8 cellular contexts compared by ENCODE assay signal in genomic region chr1:173867753-173868265, GRCh38. TPM values are rescaled to one million over a fixed set of nuclear protein-coding genes. Genes with fewer than 3 reads are reported as not detected.
DNase-seq lines count a peak whose midpoint lies in the region; ATAC-seq and TF ChIP-seq lines count a peak whose summit lies in the region.

Gene GAS5 (minus strand): TSS chr1:173867989.

- DNase-seq in GM23248 (peak; percentile 99), LNCaP clone FGC (ENCODE audit: low read depth) (peak; percentile 100), RWPE1 (ENCODE audit: low spot score) (peak; percentile 95), fibroblast of peridontal ligament (ENCODE audit: extremely low read depth) (peak; percentile 99)
- DNase-seq in activated effector memory CD4-positive, alpha-beta T cell treated with Interleukin-2 at 50 U/mL for 16 hours = peak; percentile 100
- peak; percentile 99 for DNase-seq in natural killer cell treated with Interleukin-12 subunit alpha and Interleukin-12 subunit beta and Interleukin-15 and Interleukin-18, amount 100 ng/mL, for 72 hours (ENCODE audit: low spot score)
- peak; percentile 99 for DNase-seq in stimulated activated naive CD8-positive, alpha-beta T cell treated with anti-CD3 and anti-CD28 coated beads, Interleukin-15, Interleukin-2, amounts not matched to agents 100 U/mL and 50 U/mL, for 24 hours

- H3K27ac Mint-ChIP-seq in natural killer cell treated with Interleukin-12 subunit alpha and Interleukin-12 subunit beta and Interleukin-15 and Interleukin-18, amount 100 ng/mL, for 72 hours = peak within 1 kb of the TSS; percentile 89 to 92

- in situ Hi-C loops in GM23248 (cut with MboI) = no loop called here

- peaks cover 55% of the 10 kb centered on the region for H3F3A ChIP-seq in DOHH2 (ENCODE audit: control insufficient read depth, insufficient read depth)
- H3F3A ChIP-seq in GM23248 (ENCODE audit: insufficient read depth) = peaks cover 62% of the 10 kb centered on the region

- H3K9me2 ChIP-seq in DOHH2 (replicated peaks; ENCODE audit: control insufficient read depth, low read length) = no peaks in the 10 kb centered on the region
- no peaks in the 10 kb centered on the region for H3K9me2 ChIP-seq in GM23248 (ENCODE audit: insufficient read depth)

- H3K9ac ChIP-seq in GM23248 = peak within 1 kb of the TSS; percentile 94

- CTCF ChIA-PET in RWPE1 (lab: Yijun Ruan, JAX) = interaction anchor here (0.7 kb wide), 1 partner anchor 1310 kb away, joined by 3 read pairs; no protein-coding TSS in a partner anchor

- H3K79me2 ChIP-seq in DOHH2 (ENCODE audit: control insufficient read depth, low read length) (peaks cover 59% of the 10 kb centered on the region), GM23248 (ENCODE audit: insufficient read depth) (peaks cover 49% of the 10 kb centered on the region)

- H3K4me2 ChIP-seq in DOHH2 (ENCODE audit: low read length) (peak within 1 kb of the TSS; percentile 93), GM23248 (ENCODE audit: unreplicated experiment) (peak within 1 kb of the TSS; percentile 98)

- H3K36me3 ChIP-seq in DOHH2 (ENCODE audit: control insufficient read depth, low read length) (peaks cover 68% of the 10 kb centered on the region), GM23248 (ENCODE audit: low read depth) (peaks cover 52% of the 10 kb centered on the region)

- H3K9me3 ChIP-seq in DOHH2 (ENCODE audit: control insufficient read depth, insufficient read depth, low read length) (no peaks in the 10 kb centered on the region), GM23248 (ENCODE audit: low read depth) (no peaks in the 10 kb centered on the region)

- H2AFZ ChIP-seq in GM23248 = peak within 1 kb of the TSS; percentile 85

- H4K20me1 ChIP-seq in DOHH2 (ENCODE audit: control insufficient read depth, insufficient read depth, low read depth, low read length) (peaks cover 31% of the 10 kb centered on the region; the same call in 1 of the 2 replicates), GM23248 (ENCODE audit: insufficient read depth) (peaks cover 19% of the 10 kb centered on the region)

- peak within 1 kb of the TSS; percentile 99 for H3K4me3 Mint-ChIP-seq in natural killer cell treated with Interleukin-12 subunit alpha and Interleukin-12 subunit beta and Interleukin-15 and Interleukin-18, amount 100 ng/mL, for 72 hours

- peak within 1 kb of the TSS; percentile 94 for H3K27ac ChIP-seq in DOHH2 (ENCODE audit: low read depth, low read length)
- peak within 1 kb of the TSS; percentile 85 for H3K27ac ChIP-seq in GM23248
- H3K27ac ChIP-seq in RWPE1 = peak within 1 kb of the TSS; percentile 95

- TF ChIP-seq CTCF in DOHH2 (IDR thresholded peaks at IDR 0.05; ENCODE audit: low read depth, low read length, poor library complexity, severe bottlenecking) (no peak), LNCaP clone FGC (IDR thresholded peaks at IDR 0.05; ENCODE audit: control insufficient read depth, extremely low read depth, insufficient read depth) (no peak), RWPE1 (conservative IDR thresholded peaks at IDR 0.05; ENCODE audit: low read depth) (no peak)

- H3K9me3 Mint-ChIP-seq in natural killer cell treated with Interleukin-12 subunit alpha and Interleukin-12 subunit beta and Interleukin-15 and Interleukin-18, amount 100 ng/mL, for 72 hours = no peaks in the 10 kb centered on the region

- H3K4me3 ChIP-seq in DOHH2 (ENCODE audit: low read length) = peak within 1 kb of the TSS; percentile 96
- peak within 1 kb of the TSS; percentile 93 for H3K4me3 ChIP-seq in GM23248
- H3K4me3 ChIP-seq in LNCaP clone FGC (ENCODE audit: low read depth, low read length) = peak within 1 kb of the TSS; percentile 92

- no peaks in the 10 kb centered on the region for H3K27me3 Mint-ChIP-seq in natural killer cell treated with Interleukin-12 subunit alpha and Interleukin-12 subunit beta and Interleukin-15 and Interleukin-18, amount 100 ng/mL, for 72 hours

- peak; percentile 89 to 92 for ATAC-seq in natural killer cell treated with Interleukin-12 subunit alpha and Interleukin-12 subunit beta and Interleukin-15 and Interleukin-18, amount 100 ng/mL, for 72 hours
- ATAC-seq in stimulated activated naive CD8-positive, alpha-beta T cell treated with anti-CD3 and anti-CD28 coated beads, Interleukin-15, Interleukin-2, amounts not matched to agents 100 U/mL and 50 U/mL, for 24 hours = peak; percentile 85

- H3K27me3 ChIP-seq in DOHH2 (ENCODE audit: control insufficient read depth, low read length) (no peaks in the 10 kb centered on the region), GM23248 (replicated peaks; ENCODE audit: insufficient read depth) (no peaks in the 10 kb centered on the region)

- peaks cover 43% of the 10 kb centered on the region for H3K36me3 Mint-ChIP-seq in natural killer cell treated with Interleukin-12 subunit alpha and Interleukin-12 subunit beta and Interleukin-15 and Interleukin-18, amount 100 ng/mL, for 72 hours

- 1 to 2% methylated on average over 28 to 30 of the region's 30 CpGs for WGBS in GM23248 (ENCODE audit: low coverage in 1 of 2, low lambda C conversion rate in 2 of 2, missing lambda C conversion rate in 2 of 2), 2 experiments

- H3K4me1 ChIP-seq in DOHH2 (ENCODE audit: control insufficient read depth, low read length) (peaks cover 69% of the 10 kb centered on the region), GM23248 (ENCODE audit: insufficient read depth) (peaks cover 26% of the 10 kb centered on the region; the same call in 1 of the 2 replicates)

- POLR2A ChIA-PET in RWPE1 (lab: Yijun Ruan, JAX; ENCODE audit: low non-redundant PET) = interaction anchor here (0.6 to 1.1 kb wide), 5 partner anchors 29 to 1335 kb away, joined by 3 to 4 read pairs (median 4); no protein-coding TSS in a partner anchor

- peaks cover 56 to 78% of the 10 kb centered on the region in 2 donors for H3K4me1 Mint-ChIP-seq in natural killer cell treated with Interleukin-12 subunit alpha and Interleukin-12 subunit beta and Interleukin-15 and Interleukin-18, amount 100 ng/mL, for 72 hours (ENCODE audit: low read depth in 2 of 2)

RNA-seq across cellular contexts. Expression of gene GAS5, which starts in this region (rescaled TPM):
- 344 and 358 TPM in 2 replicates for total RNA-seq in GM23248 (2014; rRNA removed; shearing (Covaris generic))
- polyA plus RNA-seq in GM23248 (2016; fragmentation: Nextera tagmentation; extraction: Ambion mirVana) = 143 and 166 TPM in 2 replicates
- total RNA-seq in natural killer cell treated with Interleukin-12 subunit alpha and Interleukin-12 subunit beta and Interleukin-15 and Interleukin-18, amount 100 ng/mL, for 72 hours = 100 to 1,000 TPM; 391 to 659 TPM

Comparison
In these comparisons a context has a peak if more than half of its experiments do, and no peak if none do; other contexts are left out.
1. Peak in every context shown above with its lines: DNase-seq, ATAC-seq, H3K4me3 ChIP-seq and H3K27ac ChIP-seq.